In the genomic region with DNA sequence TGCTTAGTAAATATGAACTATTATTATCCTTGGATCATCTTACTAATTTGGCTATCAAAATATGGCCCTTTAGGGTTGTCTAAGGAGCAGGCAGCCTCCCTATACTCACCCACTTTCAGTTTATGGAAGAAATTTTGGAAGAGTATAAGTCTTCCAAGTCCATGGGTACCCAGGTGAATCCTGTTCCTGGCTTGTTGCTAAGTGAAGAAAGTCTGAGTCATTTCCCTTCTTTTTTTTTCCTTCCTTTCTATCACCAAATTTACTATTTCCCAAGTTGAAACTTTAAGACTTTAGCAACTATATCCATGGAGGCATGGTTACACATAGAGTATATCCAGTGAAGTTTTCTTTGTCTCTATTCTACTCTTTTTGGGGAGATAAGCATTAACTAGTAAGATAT, we compare ENCODE assay signal across 1 cellular context.
TF ChIP-seq lines count a peak whose summit lies in the region.

No MANE protein-coding gene starts in this region.

TF ChIP-seq in SK-N-SH, 30 proteins besides CTCF, POLR2A, EP300 and RAD21 (continued from another document):
- TF ChIP-seq, protein P1, sequence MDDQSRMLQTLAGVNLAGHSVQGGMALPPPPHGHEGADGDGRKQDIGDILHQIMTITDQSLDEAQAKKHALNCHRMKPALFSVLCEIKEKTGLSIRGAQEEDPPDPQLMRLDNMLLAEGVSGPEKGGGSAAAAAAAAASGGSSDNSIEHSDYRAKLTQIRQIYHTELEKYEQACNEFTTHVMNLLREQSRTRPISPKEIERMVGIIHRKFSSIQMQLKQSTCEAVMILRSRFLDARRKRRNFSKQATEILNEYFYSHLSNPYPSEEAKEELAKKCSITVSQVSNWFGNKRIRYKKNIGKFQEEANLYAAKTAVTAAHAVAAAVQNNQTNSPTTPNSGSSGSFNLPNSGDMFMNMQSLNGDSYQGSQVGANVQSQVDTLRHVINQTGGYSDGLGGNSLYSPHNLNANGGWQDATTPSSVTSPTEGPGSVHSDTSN (IDR thresholded peaks at IDR 0.05) = no peak
- TF ChIP-seq, protein P2, sequence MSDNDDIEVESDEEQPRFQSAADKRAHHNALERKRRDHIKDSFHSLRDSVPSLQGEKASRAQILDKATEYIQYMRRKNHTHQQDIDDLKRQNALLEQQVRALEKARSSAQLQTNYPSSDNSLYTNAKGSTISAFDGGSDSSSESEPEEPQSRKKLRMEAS (IDR thresholded peaks at IDR 0.05; ENCODE audit: low read depth) = no peak
- no peak for TF ChIP-seq ELF1 (IDR thresholded peaks at IDR 0.05)
- TF ChIP-seq SIN3A (IDR thresholded peaks at IDR 0.05; ENCODE audit: borderline replicate concordance, low read depth, low read length) = no peak
- no peak for TF ChIP-seq EZH2phosphoT487 (IDR thresholded peaks at IDR 0.05; ENCODE audit: borderline replicate concordance, low read depth)
- TF ChIP-seq FOXM1 (IDR thresholded peaks at IDR 0.05; ENCODE audit: low read depth) = no peak
- TF ChIP-seq GATA2 (CRISPR knock-in tag; IDR thresholded peaks at IDR 0.05) = no peak
- TF ChIP-seq, protein P3, sequence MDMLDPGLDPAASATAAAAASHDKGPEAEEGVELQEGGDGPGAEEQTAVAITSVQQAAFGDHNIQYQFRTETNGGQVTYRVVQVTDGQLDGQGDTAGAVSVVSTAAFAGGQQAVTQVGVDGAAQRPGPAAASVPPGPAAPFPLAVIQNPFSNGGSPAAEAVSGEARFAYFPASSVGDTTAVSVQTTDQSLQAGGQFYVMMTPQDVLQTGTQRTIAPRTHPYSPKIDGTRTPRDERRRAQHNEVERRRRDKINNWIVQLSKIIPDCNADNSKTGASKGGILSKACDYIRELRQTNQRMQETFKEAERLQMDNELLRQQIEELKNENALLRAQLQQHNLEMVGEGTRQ (IDR thresholded peaks at IDR 0.05; ENCODE audit: borderline replicate concordance, low read depth, low read length) = no peak
- no peak for TF ChIP-seq TEAD4 (IDR thresholded peaks at IDR 0.05; ENCODE audit: borderline replicate concordance, insufficient read depth)
